Comparison of ENCODE assay signal across 8 cellular contexts in genomic region chr10:132627736-132628512, GRCh38.
DNase-seq lines count a peak whose midpoint lies in the region; ATAC-seq lines count a peak whose summit lies in the region.

No MANE protein-coding gene starts in this region.

- H3K27ac Mint-ChIP-seq in activated naive CD8-positive, alpha-beta T cell treated with anti-CD3 and anti-CD28 coated beads, Interleukin-2, amount 50 U/mL, for 24 hours: no peak overlapping the region
- H3K27ac Mint-ChIP-seq in activated naive CD8-positive, alpha-beta T cell treated with anti-CD3 and anti-CD28 coated beads for 36 hours: no peak overlapping the region
- no peak overlapping the region for H3K27ac Mint-ChIP-seq in effector memory CD8-positive, alpha-beta T cell

- no peaks in the 10 kb centered on the region for H3K36me3 Mint-ChIP-seq in activated naive CD8-positive, alpha-beta T cell treated with anti-CD3 and anti-CD28 coated beads, Interleukin-2, amount 50 U/mL, for 24 hours (ENCODE audit: low read depth)
- no peaks in the 10 kb centered on the region for H3K36me3 Mint-ChIP-seq in activated naive CD8-positive, alpha-beta T cell treated with anti-CD3 and anti-CD28 coated beads for 36 hours
- no peaks in the 10 kb centered on the region for H3K36me3 Mint-ChIP-seq in effector memory CD8-positive, alpha-beta T cell (ENCODE audit: insufficient read depth)

- no peaks in the 10 kb centered on the region for H3K9me3 Mint-ChIP-seq in activated naive CD8-positive, alpha-beta T cell treated with anti-CD3 and anti-CD28 coated beads, Interleukin-2, amount 50 U/mL, for 24 hours
- no peaks in the 10 kb centered on the region for H3K9me3 Mint-ChIP-seq in activated naive CD8-positive, alpha-beta T cell treated with anti-CD3 and anti-CD28 coated beads for 36 hours
- H3K9me3 Mint-ChIP-seq in effector memory CD8-positive, alpha-beta T cell: no peaks in the 10 kb centered on the region

- peaks cover 76% of the 10 kb centered on the region for H3K4me1 ChIP-seq in muscle layer of colon (ENCODE audit: insufficient read depth, low read length)
- H3K4me1 ChIP-seq in aorta (ENCODE audit: control insufficient read depth in 1 of 2, insufficient read depth in 2 of 2, low read length in 2 of 2): peaks cover 0 to 3% of the 10 kb centered on the region in 2 donors

- H3K9me3 ChIP-seq in muscle layer of colon (ENCODE audit: low read length) (no peaks in the 10 kb centered on the region), aorta (ENCODE audit: control insufficient read depth, low read length) (no peaks in the 10 kb centered on the region)

- H3K4me3 ChIP-seq in muscle layer of colon (ENCODE audit: low read depth in 1 of 2, low read length in 2 of 2) (peak overlapping the region in 1 of 2 donors; percentile 21), aorta (ENCODE audit: low read length in 2 of 2) (no peak overlapping the region)

- intact Hi-C loops in aorta (cut with DNase I): loop anchor here in 1 of 2 donors (5.0 kb wide), 1 partner anchor 36 kb away; no protein-coding TSS in a partner anchor

- peaks cover 24% of the 10 kb centered on the region for H3K4me1 Mint-ChIP-seq in activated naive CD8-positive, alpha-beta T cell treated with anti-CD3 and anti-CD28 coated beads, Interleukin-2, amount 50 U/mL, for 24 hours
- peaks cover 23% of the 10 kb centered on the region for H3K4me1 Mint-ChIP-seq in activated naive CD8-positive, alpha-beta T cell treated with anti-CD3 and anti-CD28 coated beads for 36 hours
- H3K4me1 Mint-ChIP-seq in effector memory CD8-positive, alpha-beta T cell (ENCODE audit: low read depth in 2 of 2): peaks cover 24 to 28% of the 10 kb centered on the region in 2 donors

- H3K27me3 Mint-ChIP-seq in activated naive CD8-positive, alpha-beta T cell treated with anti-CD3 and anti-CD28 coated beads, Interleukin-2, amount 50 U/mL, for 24 hours: no peaks in the 10 kb centered on the region
- H3K27me3 Mint-ChIP-seq in activated naive CD8-positive, alpha-beta T cell treated with anti-CD3 and anti-CD28 coated beads for 36 hours: no peaks in the 10 kb centered on the region
- H3K27me3 Mint-ChIP-seq in effector memory CD8-positive, alpha-beta T cell: no peaks in the 10 kb centered on the region

- H3K36me3 ChIP-seq in muscle layer of colon (ENCODE audit: insufficient read depth, low read length) (no peaks in the 10 kb centered on the region), aorta (ENCODE audit: control insufficient read depth in 1 of 2, insufficient read depth in 2 of 2, low read length in 1 of 2) (no peaks in the 10 kb centered on the region)

- H3K4me3 Mint-ChIP-seq in activated naive CD8-positive, alpha-beta T cell treated with anti-CD3 and anti-CD28 coated beads, Interleukin-2, amount 50 U/mL, for 24 hours: no peak overlapping the region
- no peak overlapping the region for H3K4me3 Mint-ChIP-seq in activated naive CD8-positive, alpha-beta T cell treated with anti-CD3 and anti-CD28 coated beads for 36 hours
- no peak overlapping the region for H3K4me3 Mint-ChIP-seq in effector memory CD8-positive, alpha-beta T cell

- WGBS in aorta, 2 donors: 28 to 30% methylated on average over 27 to 28 of the region's 28 CpGs

- DNase-seq in activated naive CD8-positive, alpha-beta T cell treated with anti-CD3 and anti-CD28 coated beads, Interleukin-2, amount 50 U/mL, for 24 hours: no peak
- no peak for DNase-seq in activated naive CD8-positive, alpha-beta T cell treated with anti-CD3 and anti-CD28 coated beads for 36 hours
- DNase-seq in effector memory CD8-positive, alpha-beta T cell: no peak
- peak; percentile 80 to 85 for DNase-seq in aorta
- DNase-seq in cortex of kidney (lab: John Stamatoyannopoulos, UW): no peak
- DNase-seq in SKM-1 treated with dmso at 0.1 percent for 144 hours (lab: John Stamatoyannopoulos, UW; ENCODE audit: unreplicated experiment): no peak

- peak overlapping the region; percentile 28 for H3K9ac ChIP-seq in muscle layer of colon (ENCODE audit: low read length)

- H3K27me3 ChIP-seq in muscle layer of colon (ENCODE audit: control insufficient read depth in 1 of 2, insufficient read depth in 2 of 2, low read length in 2 of 2) (no peaks in the 10 kb centered on the region), aorta (ENCODE audit: control insufficient read depth in 1 of 2, insufficient read depth in 2 of 2, low read length in 1 of 2) (no peaks in the 10 kb centered on the region)

- peak; percentile 48 for ATAC-seq in activated naive CD8-positive, alpha-beta T cell treated with anti-CD3 and anti-CD28 coated beads, Interleukin-2, amount 50 U/mL, for 24 hours
- peak; percentile 21 for ATAC-seq in effector memory CD8-positive, alpha-beta T cell (replicated peaks)
- ATAC-seq in aorta (ENCODE audit: low FRiP score): peak; percentile 33
- no peak for ATAC-seq in GM21367 (IDR thresholded peaks at IDR 0.05; ENCODE audit: unreplicated experiment)

- H3K27ac ChIP-seq in muscle layer of colon (ENCODE audit: low read depth, low read length) (peak overlapping the region; percentile 95), aorta (ENCODE audit: low read depth in 1 of 2, low read length in 2 of 2) (peak overlapping the region; percentile 59 to 79)

Comparison
In these comparisons a context has a peak if more than half of its experiments do, and no peak if none do; other contexts are left out.
1. DNase-seq: peak in aorta (2 of 2); none in activated naive CD8-positive, alpha-beta T cell treated with anti-CD3 and anti-CD28 coated beads, Interleukin-2, amount 50 U/mL, for 24 hours (single experiment), activated naive CD8-positive, alpha-beta T cell treated with anti-CD3 and anti-CD28 coated beads for 36 hours (single experiment), effector memory CD8-positive, alpha-beta T cell (0 of 3), cortex of kidney (single experiment) and SKM-1 treated with dmso at 0.1 percent for 144 hours (single experiment).